Comparison of ENCODE assay signal across 16 cellular contexts in the genomic region with DNA sequence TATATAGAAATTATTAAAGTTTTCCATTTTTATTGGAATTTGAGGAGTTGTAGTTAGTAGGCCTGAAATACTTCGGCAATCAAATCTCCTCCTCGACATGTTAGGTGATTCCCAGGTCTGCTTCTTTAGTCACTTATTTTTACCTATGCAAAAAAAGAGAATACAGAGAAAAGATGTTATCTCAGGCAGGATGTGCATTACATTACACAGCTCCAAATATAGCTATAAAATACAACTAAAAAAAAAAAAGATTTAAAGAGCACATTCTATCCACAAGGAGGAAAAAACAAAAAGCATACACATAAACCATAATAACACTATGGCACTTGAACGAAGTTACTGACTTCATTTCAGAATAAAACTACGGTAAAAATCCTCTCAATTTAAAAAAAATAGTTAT. TPM values are rescaled to one million over a fixed set of nuclear protein-coding genes. Genes with fewer than 3 reads are reported as not detected.
A peak's percentile ranks its signal among the peaks of the same experiment; 100 is the strongest.
DNase-seq lines count a peak whose midpoint lies in the region; ATAC-seq and TF ChIP-seq lines count a peak whose summit lies in the region.
"Had no signal": no experiment of that assay in that cellular context is flagged by ENCODE, and none has a peak within 500 bp of the region (broad histone marks: within the 10 kb centered on the region; RNA-seq: fewer than 3 reads in every experiment).

No MANE protein-coding gene starts in this region.

- H4K20me1 ChIP-seq in Loucy (ENCODE audit: insufficient read depth, low read length, poor library complexity, severe bottlenecking), result peaks cover 88% of the 10 kb centered on the region

- peaks cover 61% of the 10 kb centered on the region for H3K4me1 Mint-ChIP-seq in activated naive CD8-positive, alpha-beta T cell treated with anti-CD3 and anti-CD28 coated beads for 36 hours
- H3K4me1 Mint-ChIP-seq in natural killer cell treated with Interleukin-12 subunit alpha and Interleukin-12 subunit beta and Interleukin-15 and Interleukin-18, amount 100 ng/mL, for 72 hours (ENCODE audit: low read depth in 2 of 2), result peaks cover 49 to 76% of the 10 kb centered on the region in 2 donors

- H3F3A ChIP-seq in Loucy (ENCODE audit: low read depth), result peaks cover 6% of the 10 kb centered on the region; the same call in 1 of the 2 replicates

- ATAC-seq in activated CD4-positive, CD25-positive, alpha-beta regulatory T cell treated with anti-CD3 and anti-CD28 coated beads, Interleukin-2, amount 50 U/mL, for 24 hours, result peak; percentile 7 to 11
- ATAC-seq in natural killer cell treated with Interleukin-12 subunit alpha and Interleukin-12 subunit beta and Interleukin-15 and Interleukin-18, amount 100 ng/mL, for 72 hours, result no peak
- no peak for ATAC-seq in left lung
- ATAC-seq: GM23338 had no signal

- no peaks in the 10 kb centered on the region for H3K9me3 Mint-ChIP-seq in activated naive CD8-positive, alpha-beta T cell treated with anti-CD3 and anti-CD28 coated beads for 36 hours
- H3K9me3 Mint-ChIP-seq in natural killer cell treated with Interleukin-12 subunit alpha and Interleukin-12 subunit beta and Interleukin-15 and Interleukin-18, amount 100 ng/mL, for 72 hours, result no peaks in the 10 kb centered on the region
- H3K9me3 Mint-ChIP-seq: GM23338 had no signal

- H3K27ac ChIP-seq in left lung, result no peak overlapping the region

- H3K36me3 Mint-ChIP-seq in activated naive CD8-positive, alpha-beta T cell treated with anti-CD3 and anti-CD28 coated beads for 36 hours, result peaks cover 71% of the 10 kb centered on the region
- peaks cover 50% of the 10 kb centered on the region for H3K36me3 Mint-ChIP-seq in natural killer cell treated with Interleukin-12 subunit alpha and Interleukin-12 subunit beta and Interleukin-15 and Interleukin-18, amount 100 ng/mL, for 72 hours

- H3K79me2 ChIP-seq in Loucy (ENCODE audit: insufficient read depth, low read length), result peaks cover 97% of the 10 kb centered on the region

- no peaks in the 10 kb centered on the region for H3K27me3 Mint-ChIP-seq in activated naive CD8-positive, alpha-beta T cell treated with anti-CD3 and anti-CD28 coated beads for 36 hours
- no peaks in the 10 kb centered on the region for H3K27me3 Mint-ChIP-seq in natural killer cell treated with Interleukin-12 subunit alpha and Interleukin-12 subunit beta and Interleukin-15 and Interleukin-18, amount 100 ng/mL, for 72 hours

- peak overlapping the region; percentile 65 for H3K4me2 ChIP-seq in Loucy (ENCODE audit: low read depth, low read length, poor library complexity, severe bottlenecking)
- H3K4me2 ChIP-seq: GM23338 had no signal

- H3K9me3 ChIP-seq in Loucy (ENCODE audit: insufficient read depth, low read depth, low read length) (no peaks in the 10 kb centered on the region), left lung (no peaks in the 10 kb centered on the region)

- H3K9ac ChIP-seq in Loucy (ENCODE audit: low read depth, low read length, poor library complexity, severe bottlenecking), result no peak overlapping the region

- H3K4me3 ChIP-seq in Loucy (ENCODE audit: low read length, poor library complexity, severe bottlenecking) (peak overlapping the region; percentile 58), left lung (no peak overlapping the region)
- H3K4me3 ChIP-seq: GM23338, lung had no signal

- H2AFZ ChIP-seq in Loucy (ENCODE audit: low read length), result no peak overlapping the region
- H2AFZ ChIP-seq: GM23338 had no signal

- no peaks in the 10 kb centered on the region for H3K27me3 ChIP-seq in Loucy (ENCODE audit: insufficient read depth, low read length, poor library complexity, severe bottlenecking)
- no peaks in the 10 kb centered on the region for H3K27me3 ChIP-seq in left lung

- TF ChIP-seq CTCF in Loucy (conservative IDR thresholded peaks at IDR 0.05; ENCODE audit: low read length), result no peak
- no peak for TF ChIP-seq CTCF in left lung (IDR thresholded peaks at IDR 0.05)

- peak overlapping the region; percentile 83 for H3K27ac Mint-ChIP-seq in activated naive CD8-positive, alpha-beta T cell treated with anti-CD3 and anti-CD28 coated beads for 36 hours
- H3K27ac Mint-ChIP-seq in natural killer cell treated with Interleukin-12 subunit alpha and Interleukin-12 subunit beta and Interleukin-15 and Interleukin-18, amount 100 ng/mL, for 72 hours, result peak overlapping the region; percentile 53 to 86
- H3K27ac Mint-ChIP-seq: GM23338 had no signal

- H3K36me3 ChIP-seq in Loucy (ENCODE audit: insufficient read depth, low read length), result peaks cover 40% of the 10 kb centered on the region
- peaks cover 0 to 15% of the 10 kb centered on the region in 2 donors for H3K36me3 ChIP-seq in left lung

- intact Hi-C loops in left lung (cut with DNase I), result no loop called here

- DNase-seq in activated CD4-positive, CD25-positive, alpha-beta regulatory T cell treated with anti-CD3 and anti-CD28 coated beads, Interleukin-2, amount 50 U/mL, for 72 hours, result no peak
- DNase-seq in activated naive CD8-positive, alpha-beta T cell treated with anti-CD3 and anti-CD28 coated beads for 36 hours, result no peak
- no peak for DNase-seq in natural killer cell treated with Interleukin-12 subunit alpha and Interleukin-12 subunit beta and Interleukin-15 and Interleukin-18, amount 100 ng/mL, for 72 hours (ENCODE audit: low spot score)
- no peak for DNase-seq in DMS79 treated with DMSO at 0.1 percent for 48 hours (lab: John Stamatoyannopoulos, UW)
- no peak for DNase-seq in left lung
- no peak for DNase-seq in NCI-H69 (lab: John Stamatoyannopoulos, UW)
- DNase-seq: 8988T, anterior cingulate cortex, foreskin melanocyte, NCI-H146, NCI-H524, T1000 had no signal

- H3K4me1 ChIP-seq in Loucy (ENCODE audit: insufficient read depth, low read length, poor library complexity, severe bottlenecking) (peaks cover 84% of the 10 kb centered on the region), left lung (peaks cover 0 to 87% of the 10 kb centered on the region in 2 donors)

- no peaks in the 10 kb centered on the region for H3K9me2 ChIP-seq in Loucy (replicated peaks; ENCODE audit: low read depth, low read length)

- H3K4me3 Mint-ChIP-seq in activated naive CD8-positive, alpha-beta T cell treated with anti-CD3 and anti-CD28 coated beads for 36 hours, result peak overlapping the region; percentile 74
- peak overlapping the region; percentile 87 for H3K4me3 Mint-ChIP-seq in natural killer cell treated with Interleukin-12 subunit alpha and Interleukin-12 subunit beta and Interleukin-15 and Interleukin-18, amount 100 ng/mL, for 72 hours
- H3K4me3 Mint-ChIP-seq: GM23338 had no signal

RNA-seq across cellular contexts. Expression of gene STK17B, which starts 8.1 kb away (rescaled TPM):
- total RNA-seq in activated naive CD8-positive, alpha-beta T cell treated with anti-CD3 and anti-CD28 coated beads for 36 hours, result 100 to 1,000 TPM; 151 to 157 TPM
- total RNA-seq in natural killer cell treated with Interleukin-12 subunit alpha and Interleukin-12 subunit beta and Interleukin-15 and Interleukin-18, amount 100 ng/mL, for 72 hours, result 100 to 1,000 TPM; 162 to 182 TPM
- total RNA-seq in left lung, result 10 to 100 TPM; 40.6 to 59.2 TPM

Comparison
In these comparisons a context has a peak if more than half of its experiments do, and no peak if none do; other contexts are left out.
1. ATAC-seq: peak in activated CD4-positive, CD25-positive, alpha-beta regulatory T cell treated with anti-CD3 and anti-CD28 coated beads, Interleukin-2, amount 50 U/mL, for 24 hours (2 of 2); none in natural killer cell treated with Interleukin-12 subunit alpha and Interleukin-12 subunit beta and Interleukin-15 and Interleukin-18, amount 100 ng/mL, for 72 hours (0 of 2) and left lung (single experiment).